In genomic region chr1:161791889-161792655, GRCh38 we compare ENCODE assay signal across 11 cellular contexts. TPM values are rescaled to one million over a fixed set of nuclear protein-coding genes. Genes with fewer than 3 reads are reported as not detected.
DNase-seq lines count a peak whose midpoint lies in the region; ATAC-seq, FAIRE-seq and TF ChIP-seq lines count a peak whose summit lies in the region.
"Had no signal": no experiment of that assay in that cellular context is flagged by ENCODE, and none has a peak within 500 bp of the region (broad histone marks: within the 10 kb centered on the region; RNA-seq: fewer than 3 reads in every experiment).

No MANE protein-coding gene starts in this region.

- FAIRE-seq in GM12892 (lab: Jason Lieb, UNC), result no peak

- H3K36me3 ChIP-seq in mesenchymal stem cell (ENCODE audit: control insufficient read depth in 1 of 2, insufficient read depth in 2 of 2, low read depth in 1 of 2, low read length in 2 of 2), result peaks cover 3 to 54% of the 10 kb centered on the region in 2 experiments

- H3K18ac ChIP-seq in mesenchymal stem cell (ENCODE audit: low read depth in 1 of 2, low read length in 2 of 2), result no peak overlapping the region

- WGBS in mesenchymal stem cell, result 85% methylated on average over 4 of the region's 5 CpGs

- H3K9ac ChIP-seq in mesenchymal stem cell (ENCODE audit: low read length), result peak overlapping the region; percentile 23

- H3K4me1 ChIP-seq in mesenchymal stem cell (ENCODE audit: control insufficient read depth, insufficient read depth, low read depth, low read length), result no peaks in the 10 kb centered on the region
- H3K4me1 ChIP-seq: SJCRH30 had no signal

- no peak overlapping the region for H2BK120ac ChIP-seq in mesenchymal stem cell (ENCODE audit: low read depth, low read length)

- H3K14ac ChIP-seq in mesenchymal stem cell (ENCODE audit: low read length in 2 of 2), result no peak overlapping the region

- no peak overlapping the region for H2BK12ac ChIP-seq in mesenchymal stem cell (ENCODE audit: low read length in 2 of 2)

- H3K9me3 ChIP-seq in mesenchymal stem cell (ENCODE audit: control insufficient read depth, low read length), result no peaks in the 10 kb centered on the region
- H3K9me3 ChIP-seq: neutrophil, SJCRH30 had no signal

- no peak overlapping the region for H3K23ac ChIP-seq in mesenchymal stem cell (ENCODE audit: low read length in 2 of 2)

- H3K79me1 ChIP-seq in mesenchymal stem cell (replicated peaks; ENCODE audit: low read length, poor library complexity, severe bottlenecking), result peaks cover 7% of the 10 kb centered on the region

- no peak for TF ChIP-seq POLR2A in GM12892 (IDR thresholded peaks at IDR 0.05; ENCODE audit: low read depth, low read length)

- no peak overlapping the region for H4K8ac ChIP-seq in mesenchymal stem cell (ENCODE audit: low read length)

- H3K4me3 ChIP-seq in choroid plexus epithelial cell (ENCODE audit: low read depth, low read length) (no peak overlapping the region), mesenchymal stem cell (ENCODE audit: insufficient read depth in 1 of 2, low read depth in 1 of 2, low read length in 2 of 2) (no peak overlapping the region)
- H3K4me3 ChIP-seq: dorsolateral prefrontal cortex, SJCRH30 had no signal

- no peak overlapping the region for H3K4me2 ChIP-seq in mesenchymal stem cell (ENCODE audit: low read length, poor library complexity, severe bottlenecking)

- no peak for TF ChIP-seq CTCF in choroid plexus epithelial cell (conservative IDR thresholded peaks at IDR 0.05; ENCODE audit: low read depth, low read length)

- H3K27ac ChIP-seq in mesenchymal stem cell (ENCODE audit: low read length, poor library complexity, severe bottlenecking), result no peak overlapping the region
- H3K27ac ChIP-seq: neutrophil, SJCRH30 had no signal

- DNase-seq in EH (ENCODE audit: low read depth) (peak; percentile 63), LHCN-M2 (ENCODE audit: low read depth) (peak; percentile 36), choroid plexus epithelial cell (ENCODE audit: low read depth) (peak; percentile 45), mesenchymal stem cell (no peak), GM12892 (ENCODE audit: insufficient read length) (no peak), HuH-7.5 (ENCODE audit: low spot score) (no peak), DMS79 (lab: John Stamatoyannopoulos, UW) (no peak)
- DNase-seq: dorsolateral prefrontal cortex had no signal

- H2BK15ac ChIP-seq in mesenchymal stem cell (ENCODE audit: low read depth, poor library complexity, severe bottlenecking), result no peak overlapping the region

- H4K91ac ChIP-seq in mesenchymal stem cell (ENCODE audit: low read length), result no peak overlapping the region

- no peaks in the 10 kb centered on the region for H3K27me3 ChIP-seq in mesenchymal stem cell (ENCODE audit: control insufficient read depth in 1 of 2, insufficient read depth in 1 of 2, low read length in 2 of 2)
- H3K27me3 ChIP-seq: dorsolateral prefrontal cortex, neutrophil, SJCRH30 had no signal

- no peak for ATAC-seq in GM19324 (IDR thresholded peaks at IDR 0.05; ENCODE audit: low FRiP score, unreplicated experiment)

- H2AFZ ChIP-seq in mesenchymal stem cell (ENCODE audit: low read depth, low read length), result no peak overlapping the region

- no peak overlapping the region for H2AK5ac ChIP-seq in mesenchymal stem cell (ENCODE audit: low read length, severe bottlenecking)

- no peak overlapping the region for H3K4ac ChIP-seq in mesenchymal stem cell (ENCODE audit: low read depth in 1 of 2, low read length in 2 of 2)

- no peak overlapping the region for H2BK5ac ChIP-seq in mesenchymal stem cell (ENCODE audit: low read depth, low read length, poor library complexity, severe bottlenecking)

RNA-seq across cellular contexts. Expression of gene ATF6, which starts 26.0 kb away (rescaled TPM):
- 19.0 and 23.5 TPM in 2 replicates for total RNA-seq in LHCN-M2 (2014; rRNA removed)
- polyA plus RNA-seq in LHCN-M2 (2012), result 8.9 TPM
- polyA plus RNA-seq in mesenchymal stem cell (2013, experiment 1 of 2), result 19.4 TPM
- polyA plus RNA-seq in mesenchymal stem cell (2013, experiment 2 of 2), result 19.9 TPM
- 12.9 TPM for polyA plus RNA-seq in GM12892 (2012; ENCODE audit: missing spikeins)

RNA-seq across cellular contexts. Expression of gene DUSP12, which starts 42.5 kb away (rescaled TPM):
- total RNA-seq in LHCN-M2 (2014; rRNA removed), result 28.0 and 29.1 TPM in 2 replicates
- polyA plus RNA-seq in LHCN-M2 (2012), result 19.0 TPM
- polyA plus RNA-seq in mesenchymal stem cell (2013, experiment 1 of 2), result 30.5 TPM
- polyA plus RNA-seq in mesenchymal stem cell (2013, experiment 2 of 2), result 31.0 TPM
- polyA plus RNA-seq in GM12892 (2012; ENCODE audit: missing spikeins), result 16.5 TPM

Comparison
In these comparisons a context has a peak if more than half of its experiments do, and no peak if none do; other contexts are left out.
1. DNase-seq: peak in EH (single experiment), LHCN-M2 (single experiment) and choroid plexus epithelial cell (single experiment); none in mesenchymal stem cell (single experiment), GM12892 (single experiment), HuH-7.5 (single experiment) and DMS79 (single experiment).